33 cellular contexts compared by ENCODE assay signal in the genomic region with DNA sequence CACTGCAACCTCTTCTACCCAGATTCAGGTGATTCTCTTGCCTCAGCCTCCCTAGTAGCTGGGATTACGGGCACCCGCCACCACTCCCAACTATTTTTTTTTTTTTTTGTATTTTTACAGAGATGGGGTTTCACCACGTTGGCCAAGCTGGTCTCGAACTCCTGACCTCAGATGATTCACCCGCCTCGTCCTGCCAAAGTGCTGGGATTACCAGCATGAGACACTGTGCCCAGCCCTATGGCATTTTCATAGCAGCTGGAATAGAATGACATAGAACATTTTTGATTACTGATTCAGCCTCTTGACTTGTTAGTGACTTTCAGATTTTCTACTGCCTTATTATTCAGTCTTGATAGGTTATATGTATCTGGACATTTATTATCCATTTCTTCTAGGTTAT.
"Had no signal": no experiment of that assay in that cellular context is flagged by ENCODE, and none has a peak within 500 bp of the region (broad histone marks: within the 10 kb centered on the region; RNA-seq: fewer than 3 reads in every experiment).

No MANE protein-coding gene starts in this region.

- H3K27ac ChIP-seq: ascending aorta, breast epithelium, SJSA1, WERI-Rb-1 had no signal

- H3K4me3 ChIP-seq: ascending aorta, breast epithelium, SJSA1 had no signal

- H3K9me3 ChIP-seq: ascending aorta, breast epithelium, SJSA1, SK-N-SH had no signal

- H3K36me3 Mint-ChIP-seq: activated naive CD4-positive, alpha-beta T cell treated with anti-CD3 and anti-CD28 coated beads, Interleukin-2, amount 50 U/mL, for 24 hours; activated naive CD8-positive, alpha-beta T cell treated with anti-CD3 and anti-CD28 coated beads, Interleukin-2, amount 10 ng/mL, durations not matched to agents 7 days and 5 days had no signal

- H3K36me3 ChIP-seq: ascending aorta, breast epithelium, SJSA1, WERI-Rb-1 had no signal

- DNase-seq: activated CD4-positive, alpha-beta memory T cell treated with anti-CD3 and anti-CD28 coated beads, Interleukin-2, amount 10 ng/mL, durations not matched to agents 7 days and 5 days; activated CD4-positive, alpha-beta T cell treated with anti-CD3 and anti-CD28 coated beads for 1 hour; activated CD4-positive, alpha-beta T cell treated with anti-CD3 and anti-CD28 coated beads for 48 hours; activated CD4-positive, CD25-positive, alpha-beta regulatory T cell; activated effector memory CD4-positive, alpha-beta T cell treated with anti-CD3 and anti-CD28 coated beads, Interleukin-2, amount 50 U/mL, for 16 hours; activated naive CD4-positive, alpha-beta T cell; activated naive CD8-positive, alpha-beta T cell treated with anti-CD3 and anti-CD28 coated beads, Interleukin-2, amount 10 ng/mL, durations not matched to agents 7 days and 5 days; activated T-cell treated with anti-CD3 and anti-CD28 coated beads, Interleukin-2, amount 50 U/mL, for 1 hour; activated T-cell treated with anti-CD3 and anti-CD28 coated beads, Interleukin-2, amount 50 U/mL, for 72 hours; amygdala; caudate nucleus; cerebellar nuclear complex; Kasumi-1; KG1; MM.1S; MV-4-11; NCI-H1092; NCI-H1436 treated with DMSO at 0.1 percent for 48 hours; NCI-H1694 treated with DMSO at 0.1 percent for 48 hours; NCI-H2029; NCI-H345; NCI-H526; NCI-H748 treated with DMSO at 0.1 percent for 48 hours; RPMI8226; SHP77 treated with DMSO at 0.1 percent for 48 hours; SK-N-SH; T-helper 17 cell; WERI-Rb-1 had no signal

- H3K27me3 ChIP-seq: ascending aorta, breast epithelium, SJSA1 had no signal

- H3K4me1 ChIP-seq: ascending aorta, breast epithelium, SJSA1 had no signal

- H3K4me3 Mint-ChIP-seq: activated CD4-positive, alpha-beta memory T cell treated with anti-CD3 and anti-CD28 coated beads, Interleukin-2, amount 10 ng/mL, durations not matched to agents 7 days and 5 days; activated naive CD4-positive, alpha-beta T cell treated with anti-CD3 and anti-CD28 coated beads, Interleukin-2, amount 50 U/mL, for 24 hours; activated naive CD8-positive, alpha-beta T cell treated with anti-CD3 and anti-CD28 coated beads, Interleukin-2, amount 10 ng/mL, durations not matched to agents 7 days and 5 days; activated T-cell treated with anti-CD3 and anti-CD28 coated beads, Interleukin-2, amount 50 U/mL, for 72 hours; activated T-helper 17 cell treated with anti-CD3 and anti-CD28 coated beads, Interleukin-2, amount 50 U/mL, for 72 hours; T-helper 17 cell had no signal

- H3K27me3 Mint-ChIP-seq: activated CD4-positive, alpha-beta memory T cell treated with anti-CD3 and anti-CD28 coated beads, Interleukin-2, amount 10 ng/mL, durations not matched to agents 7 days and 5 days; activated naive CD4-positive, alpha-beta T cell treated with anti-CD3 and anti-CD28 coated beads, Interleukin-2, amount 50 U/mL, for 24 hours; activated naive CD8-positive, alpha-beta T cell treated with anti-CD3 and anti-CD28 coated beads, Interleukin-2, amount 10 ng/mL, durations not matched to agents 7 days and 5 days; activated T-helper 17 cell treated with anti-CD3 and anti-CD28 coated beads, Interleukin-2, amount 50 U/mL, for 72 hours; T-helper 17 cell had no signal

- H3K27ac Mint-ChIP-seq: activated CD4-positive, alpha-beta memory T cell treated with anti-CD3 and anti-CD28 coated beads, Interleukin-2, amount 10 ng/mL, durations not matched to agents 7 days and 5 days; activated naive CD4-positive, alpha-beta T cell treated with anti-CD3 and anti-CD28 coated beads, Interleukin-2, amount 50 U/mL, for 24 hours; activated naive CD8-positive, alpha-beta T cell treated with anti-CD3 and anti-CD28 coated beads, Interleukin-2, amount 10 ng/mL, durations not matched to agents 7 days and 5 days; activated T-cell treated with anti-CD3 and anti-CD28 coated beads, Interleukin-2, amount 50 U/mL, for 72 hours; activated T-helper 17 cell treated with anti-CD3 and anti-CD28 coated beads, Interleukin-2, amount 50 U/mL, for 72 hours; T-helper 17 cell had no signal

- H3K4me1 Mint-ChIP-seq: activated CD4-positive, alpha-beta memory T cell treated with anti-CD3 and anti-CD28 coated beads, Interleukin-2, amount 10 ng/mL, durations not matched to agents 7 days and 5 days; activated naive CD4-positive, alpha-beta T cell treated with anti-CD3 and anti-CD28 coated beads, Interleukin-2, amount 50 U/mL, for 24 hours; activated naive CD8-positive, alpha-beta T cell treated with anti-CD3 and anti-CD28 coated beads, Interleukin-2, amount 10 ng/mL, durations not matched to agents 7 days and 5 days; activated T-helper 17 cell treated with anti-CD3 and anti-CD28 coated beads, Interleukin-2, amount 50 U/mL, for 72 hours; T-helper 17 cell had no signal
